ENCODE assay signal across 1 cellular context in the genomic region with DNA sequence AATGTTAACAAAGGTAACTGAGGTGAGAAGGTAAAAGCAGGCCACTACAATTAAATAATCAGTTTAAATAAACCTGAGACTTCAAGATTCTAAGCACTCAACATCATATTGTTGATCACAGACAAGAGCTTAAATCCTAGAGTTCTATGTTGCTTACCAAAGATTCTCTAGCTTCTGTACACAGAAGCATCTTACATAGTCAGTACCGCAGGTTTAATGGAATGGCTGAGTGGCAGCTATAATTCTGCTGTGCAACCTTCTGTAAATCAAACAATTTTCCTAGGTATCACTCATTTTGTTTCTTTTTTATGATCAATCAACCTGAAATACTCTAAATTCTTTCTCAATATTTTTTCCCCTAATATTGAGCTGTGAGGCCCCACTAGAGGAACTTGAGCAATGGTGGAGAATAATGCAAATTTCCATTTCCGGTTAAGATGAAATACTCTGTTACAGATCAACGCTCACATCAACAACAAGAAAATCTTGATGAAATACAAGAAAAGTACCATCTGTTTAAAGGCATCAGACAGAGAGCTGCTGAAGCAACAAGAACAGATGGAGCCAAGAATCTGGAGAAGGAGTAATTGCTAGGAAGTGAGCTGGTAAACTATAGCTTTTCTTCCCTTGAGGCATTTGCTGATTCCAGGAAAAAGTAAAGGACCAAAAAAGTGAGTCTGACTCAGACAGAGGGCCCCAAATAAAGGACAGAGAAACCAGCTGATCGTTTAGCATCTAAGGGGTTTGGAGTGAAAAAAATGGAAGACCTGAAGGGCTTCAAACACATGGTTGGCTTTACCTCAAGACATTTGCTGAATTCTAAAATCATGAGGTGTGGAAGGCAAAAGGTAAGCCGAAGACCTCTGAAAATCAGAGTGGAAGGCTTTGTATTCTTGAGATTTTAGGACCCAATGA.
A peak's percentile ranks its signal among the peaks of the same experiment; 100 is the strongest.
TF ChIP-seq lines count a peak whose summit lies in the region.

No MANE protein-coding gene starts in this region.

TF ChIP-seq in GM12878, 131 proteins besides CTCF, POLR2A, EP300 and RAD21:
- peak; percentile 77; the same call in 1 of the 3 replicates for TF ChIP-seq POU2F2 (IDR thresholded peaks at IDR 0.05; ENCODE audit: borderline replicate concordance, low read depth, low read length)
- TF ChIP-seq ZNF207 (IDR thresholded peaks at IDR 0.05; ENCODE audit: borderline replicate concordance), result no peak
- no peak for TF ChIP-seq CBFB (IDR thresholded peaks at IDR 0.05; ENCODE audit: low read depth)
- peak; percentile 36; the same call in 1 of the 2 replicates for TF ChIP-seq NFIC (IDR thresholded peaks at IDR 0.05; ENCODE audit: low read depth, low read length)
- TF ChIP-seq IKZF1 (conservative IDR thresholded peaks at IDR 0.05), result no peak
- TF ChIP-seq MTA3 (IDR thresholded peaks at IDR 0.05; ENCODE audit: borderline replicate concordance, low read length), result no peak
- TF ChIP-seq ZNF217 (IDR thresholded peaks at IDR 0.05), result no peak
- no peak for TF ChIP-seq SUZ12 (IDR thresholded peaks at IDR 0.05; ENCODE audit: unreplicated experiment)
- no peak for TF ChIP-seq EGR1 (IDR thresholded peaks at IDR 0.05; ENCODE audit: borderline replicate concordance in 1 of 2, low read depth in 2 of 2, low read length in 2 of 2)
- TF ChIP-seq, protein P1, sequence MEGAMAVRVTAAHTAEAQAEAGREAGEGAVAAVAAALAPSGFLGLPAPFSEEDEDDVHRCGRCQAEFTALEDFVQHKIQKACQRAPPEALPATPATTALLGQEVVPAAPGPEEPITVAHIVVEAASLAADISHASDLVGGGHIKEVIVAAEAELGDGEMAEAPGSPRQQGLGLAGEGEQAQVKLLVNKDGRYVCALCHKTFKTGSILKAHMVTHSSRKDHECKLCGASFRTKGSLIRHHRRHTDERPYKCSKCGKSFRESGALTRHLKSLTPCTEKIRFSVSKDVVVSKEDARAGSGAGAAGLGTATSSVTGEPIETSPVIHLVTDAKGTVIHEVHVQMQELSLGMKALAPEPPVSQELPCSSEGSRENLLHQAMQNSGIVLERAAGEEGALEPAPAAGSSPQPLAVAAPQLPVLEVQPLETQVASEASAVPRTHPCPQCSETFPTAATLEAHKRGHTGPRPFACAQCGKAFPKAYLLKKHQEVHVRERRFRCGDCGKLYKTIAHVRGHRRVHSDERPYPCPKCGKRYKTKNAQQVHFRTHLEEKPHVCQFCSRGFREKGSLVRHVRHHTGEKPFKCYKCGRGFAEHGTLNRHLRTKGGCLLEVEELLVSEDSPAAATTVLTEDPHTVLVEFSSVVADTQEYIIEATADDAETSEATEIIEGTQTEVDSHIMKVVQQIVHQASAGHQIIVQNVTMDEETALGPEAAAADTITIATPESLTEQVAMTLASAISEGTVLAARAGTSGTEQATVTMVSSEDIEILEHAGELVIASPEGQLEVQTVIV (IDR thresholded peaks at IDR 0.05; ENCODE audit: borderline replicate concordance, partially characterized antibody), result no peak
- TF ChIP-seq, protein P2, sequence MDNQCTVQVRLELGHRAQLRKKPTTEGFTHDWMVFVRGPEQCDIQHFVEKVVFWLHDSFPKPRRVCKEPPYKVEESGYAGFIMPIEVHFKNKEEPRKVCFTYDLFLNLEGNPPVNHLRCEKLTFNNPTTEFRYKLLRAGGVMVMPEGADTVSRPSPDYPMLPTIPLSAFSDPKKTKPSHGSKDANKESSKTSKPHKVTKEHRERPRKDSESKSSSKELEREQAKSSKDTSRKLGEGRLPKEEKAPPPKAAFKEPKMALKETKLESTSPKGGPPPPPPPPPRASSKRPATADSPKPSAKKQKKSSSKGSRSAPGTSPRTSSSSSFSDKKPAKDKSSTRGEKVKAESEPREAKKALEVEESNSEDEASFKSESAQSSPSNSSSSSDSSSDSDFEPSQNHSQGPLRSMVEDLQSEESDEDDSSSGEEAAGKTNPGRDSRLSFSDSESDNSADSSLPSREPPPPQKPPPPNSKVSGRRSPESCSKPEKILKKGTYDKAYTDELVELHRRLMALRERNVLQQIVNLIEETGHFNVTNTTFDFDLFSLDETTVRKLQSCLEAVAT (IDR thresholded peaks at IDR 0.05), result no peak
- TF ChIP-seq GABPA (IDR thresholded peaks at IDR 0.05; ENCODE audit: low read depth), result 0 out of 2 replicates have a peak, but pooled peaks have one; percentile 40
- TF ChIP-seq IKZF2 (IDR thresholded peaks at IDR 0.05), result no peak
- no peak for TF ChIP-seq SMC3 (IDR thresholded peaks at IDR 0.05; ENCODE audit: borderline replicate concordance, low read length)
- TF ChIP-seq, protein P3, sequence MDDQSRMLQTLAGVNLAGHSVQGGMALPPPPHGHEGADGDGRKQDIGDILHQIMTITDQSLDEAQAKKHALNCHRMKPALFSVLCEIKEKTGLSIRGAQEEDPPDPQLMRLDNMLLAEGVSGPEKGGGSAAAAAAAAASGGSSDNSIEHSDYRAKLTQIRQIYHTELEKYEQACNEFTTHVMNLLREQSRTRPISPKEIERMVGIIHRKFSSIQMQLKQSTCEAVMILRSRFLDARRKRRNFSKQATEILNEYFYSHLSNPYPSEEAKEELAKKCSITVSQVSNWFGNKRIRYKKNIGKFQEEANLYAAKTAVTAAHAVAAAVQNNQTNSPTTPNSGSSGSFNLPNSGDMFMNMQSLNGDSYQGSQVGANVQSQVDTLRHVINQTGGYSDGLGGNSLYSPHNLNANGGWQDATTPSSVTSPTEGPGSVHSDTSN (IDR thresholded peaks at IDR 0.05; ENCODE audit: insufficient replicate concordance, low read depth, low read length), result no peak
- no peak for TF ChIP-seq EZH2 (IDR thresholded peaks at IDR 0.05; ENCODE audit: borderline replicate concordance, control insufficient read depth, low read depth, low read length)
- no peak for TF ChIP-seq ASH2L (IDR thresholded peaks at IDR 0.05; ENCODE audit: borderline replicate concordance, low read depth)
- TF ChIP-seq, protein P4, sequence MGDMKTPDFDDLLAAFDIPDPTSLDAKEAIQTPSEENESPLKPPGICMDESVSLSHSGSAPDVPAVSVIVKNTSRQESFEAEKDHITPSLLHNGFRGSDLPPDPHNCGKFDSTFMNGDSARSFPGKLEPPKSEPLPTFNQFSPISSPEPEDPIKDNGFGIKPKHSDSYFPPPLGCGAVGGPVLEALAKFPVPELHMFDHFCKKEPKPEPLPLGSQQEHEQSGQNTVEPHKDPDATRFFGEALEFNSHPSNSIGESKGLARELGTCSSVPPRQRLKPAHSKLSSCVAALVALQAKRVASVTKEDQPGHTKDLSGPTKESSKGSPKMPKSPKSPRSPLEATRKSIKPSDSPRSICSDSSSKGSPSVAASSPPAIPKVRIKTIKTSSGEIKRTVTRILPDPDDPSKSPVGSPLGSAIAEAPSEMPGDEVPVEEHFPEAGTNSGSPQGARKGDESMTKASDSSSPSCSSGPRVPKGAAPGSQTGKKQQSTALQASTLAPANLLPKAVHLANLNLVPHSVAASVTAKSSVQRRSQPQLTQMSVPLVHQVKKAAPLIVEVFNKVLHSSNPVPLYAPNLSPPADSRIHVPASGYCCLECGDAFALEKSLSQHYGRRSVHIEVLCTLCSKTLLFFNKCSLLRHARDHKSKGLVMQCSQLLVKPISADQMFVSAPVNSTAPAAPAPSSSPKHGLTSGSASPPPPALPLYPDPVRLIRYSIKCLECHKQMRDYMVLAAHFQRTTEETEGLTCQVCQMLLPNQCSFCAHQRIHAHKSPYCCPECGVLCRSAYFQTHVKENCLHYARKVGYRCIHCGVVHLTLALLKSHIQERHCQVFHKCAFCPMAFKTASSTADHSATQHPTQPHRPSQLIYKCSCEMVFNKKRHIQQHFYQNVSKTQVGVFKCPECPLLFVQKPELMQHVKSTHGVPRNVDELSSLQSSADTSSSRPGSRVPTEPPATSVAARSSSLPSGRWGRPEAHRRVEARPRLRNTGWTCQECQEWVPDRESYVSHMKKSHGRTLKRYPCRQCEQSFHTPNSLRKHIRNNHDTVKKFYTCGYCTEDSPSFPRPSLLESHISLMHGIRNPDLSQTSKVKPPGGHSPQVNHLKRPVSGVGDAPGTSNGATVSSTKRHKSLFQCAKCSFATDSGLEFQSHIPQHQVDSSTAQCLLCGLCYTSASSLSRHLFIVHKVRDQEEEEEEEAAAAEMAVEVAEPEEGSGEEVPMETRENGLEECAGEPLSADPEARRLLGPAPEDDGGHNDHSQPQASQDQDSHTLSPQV (IDR thresholded peaks at IDR 0.05), result no peak
- TF ChIP-seq, protein P5, sequence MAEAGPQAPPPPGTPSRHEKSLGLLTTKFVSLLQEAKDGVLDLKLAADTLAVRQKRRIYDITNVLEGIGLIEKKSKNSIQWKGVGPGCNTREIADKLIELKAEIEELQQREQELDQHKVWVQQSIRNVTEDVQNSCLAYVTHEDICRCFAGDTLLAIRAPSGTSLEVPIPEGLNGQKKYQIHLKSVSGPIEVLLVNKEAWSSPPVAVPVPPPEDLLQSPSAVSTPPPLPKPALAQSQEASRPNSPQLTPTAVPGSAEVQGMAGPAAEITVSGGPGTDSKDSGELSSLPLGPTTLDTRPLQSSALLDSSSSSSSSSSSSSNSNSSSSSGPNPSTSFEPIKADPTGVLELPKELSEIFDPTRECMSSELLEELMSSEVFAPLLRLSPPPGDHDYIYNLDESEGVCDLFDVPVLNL (IDR thresholded peaks at IDR 0.05; ENCODE audit: low read depth, low read length), result no peak
- no peak for TF ChIP-seq HDGF (IDR thresholded peaks at IDR 0.05)
- TF ChIP-seq LARP7 (IDR thresholded peaks at IDR 0.05), result no peak
- TF ChIP-seq, protein P6, sequence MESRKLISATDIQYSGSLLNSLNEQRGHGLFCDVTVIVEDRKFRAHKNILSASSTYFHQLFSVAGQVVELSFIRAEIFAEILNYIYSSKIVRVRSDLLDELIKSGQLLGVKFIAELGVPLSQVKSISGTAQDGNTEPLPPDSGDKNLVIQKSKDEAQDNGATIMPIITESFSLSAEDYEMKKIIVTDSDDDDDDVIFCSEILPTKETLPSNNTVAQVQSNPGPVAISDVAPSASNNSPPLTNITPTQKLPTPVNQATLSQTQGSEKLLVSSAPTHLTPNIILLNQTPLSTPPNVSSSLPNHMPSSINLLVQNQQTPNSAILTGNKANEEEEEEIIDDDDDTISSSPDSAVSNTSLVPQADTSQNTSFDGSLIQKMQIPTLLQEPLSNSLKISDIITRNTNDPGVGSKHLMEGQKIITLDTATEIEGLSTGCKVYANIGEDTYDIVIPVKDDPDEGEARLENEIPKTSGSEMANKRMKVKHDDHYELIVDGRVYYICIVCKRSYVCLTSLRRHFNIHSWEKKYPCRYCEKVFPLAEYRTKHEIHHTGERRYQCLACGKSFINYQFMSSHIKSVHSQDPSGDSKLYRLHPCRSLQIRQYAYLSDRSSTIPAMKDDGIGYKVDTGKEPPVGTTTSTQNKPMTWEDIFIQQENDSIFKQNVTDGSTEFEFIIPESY (IDR thresholded peaks at IDR 0.05), result no peak
- TF ChIP-seq BHLHE40 (IDR thresholded peaks at IDR 0.05; ENCODE audit: borderline replicate concordance in 1 of 2, low read depth in 2 of 2, low read length in 1 of 2), result no peak
- no peak for TF ChIP-seq CEBPB (IDR thresholded peaks at IDR 0.05; ENCODE audit: borderline replicate concordance in 1 of 2, low read depth in 2 of 2, low read length in 2 of 2)
- TF ChIP-seq, protein P7, sequence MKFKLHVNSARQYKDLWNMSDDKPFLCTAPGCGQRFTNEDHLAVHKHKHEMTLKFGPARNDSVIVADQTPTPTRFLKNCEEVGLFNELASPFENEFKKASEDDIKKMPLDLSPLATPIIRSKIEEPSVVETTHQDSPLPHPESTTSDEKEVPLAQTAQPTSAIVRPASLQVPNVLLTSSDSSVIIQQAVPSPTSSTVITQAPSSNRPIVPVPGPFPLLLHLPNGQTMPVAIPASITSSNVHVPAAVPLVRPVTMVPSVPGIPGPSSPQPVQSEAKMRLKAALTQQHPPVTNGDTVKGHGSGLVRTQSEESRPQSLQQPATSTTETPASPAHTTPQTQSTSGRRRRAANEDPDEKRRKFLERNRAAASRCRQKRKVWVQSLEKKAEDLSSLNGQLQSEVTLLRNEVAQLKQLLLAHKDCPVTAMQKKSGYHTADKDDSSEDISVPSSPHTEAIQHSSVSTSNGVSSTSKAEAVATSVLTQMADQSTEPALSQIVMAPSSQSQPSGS (IDR thresholded peaks at IDR 0.05; ENCODE audit: low read length), result no peak
- TF ChIP-seq POLR2AphosphoS5 (IDR thresholded peaks at IDR 0.05; ENCODE audit: low read length), result no peak
- no peak for TF ChIP-seq EED (IDR thresholded peaks at IDR 0.05; ENCODE audit: low read depth)
- no peak for TF ChIP-seq RB1 (IDR thresholded peaks at IDR 0.05; ENCODE audit: borderline replicate concordance)
- TF ChIP-seq TAF1 (IDR thresholded peaks at IDR 0.05; ENCODE audit: borderline replicate concordance, low read depth, low read length), result no peak
- no peak for TF ChIP-seq WRNIP1 (IDR thresholded peaks at IDR 0.05; ENCODE audit: borderline replicate concordance, low read depth, low read length)
- TF ChIP-seq CBX5 (IDR thresholded peaks at IDR 0.05; ENCODE audit: low read depth), result peak; percentile 80; the same call in 1 of the 2 replicates
- no peak for TF ChIP-seq RELA (IDR thresholded peaks at IDR 0.05; ENCODE audit: borderline replicate concordance, partially characterized antibody)
- TF ChIP-seq RBBP5 (conservative IDR thresholded peaks at IDR 0.05), result no peak
- no peak for TF ChIP-seq TARDBP (IDR thresholded peaks at IDR 0.05; ENCODE audit: borderline replicate concordance)
- TF ChIP-seq ZNF24 (IDR thresholded peaks at IDR 0.05), result no peak
- TF ChIP-seq, protein P8, sequence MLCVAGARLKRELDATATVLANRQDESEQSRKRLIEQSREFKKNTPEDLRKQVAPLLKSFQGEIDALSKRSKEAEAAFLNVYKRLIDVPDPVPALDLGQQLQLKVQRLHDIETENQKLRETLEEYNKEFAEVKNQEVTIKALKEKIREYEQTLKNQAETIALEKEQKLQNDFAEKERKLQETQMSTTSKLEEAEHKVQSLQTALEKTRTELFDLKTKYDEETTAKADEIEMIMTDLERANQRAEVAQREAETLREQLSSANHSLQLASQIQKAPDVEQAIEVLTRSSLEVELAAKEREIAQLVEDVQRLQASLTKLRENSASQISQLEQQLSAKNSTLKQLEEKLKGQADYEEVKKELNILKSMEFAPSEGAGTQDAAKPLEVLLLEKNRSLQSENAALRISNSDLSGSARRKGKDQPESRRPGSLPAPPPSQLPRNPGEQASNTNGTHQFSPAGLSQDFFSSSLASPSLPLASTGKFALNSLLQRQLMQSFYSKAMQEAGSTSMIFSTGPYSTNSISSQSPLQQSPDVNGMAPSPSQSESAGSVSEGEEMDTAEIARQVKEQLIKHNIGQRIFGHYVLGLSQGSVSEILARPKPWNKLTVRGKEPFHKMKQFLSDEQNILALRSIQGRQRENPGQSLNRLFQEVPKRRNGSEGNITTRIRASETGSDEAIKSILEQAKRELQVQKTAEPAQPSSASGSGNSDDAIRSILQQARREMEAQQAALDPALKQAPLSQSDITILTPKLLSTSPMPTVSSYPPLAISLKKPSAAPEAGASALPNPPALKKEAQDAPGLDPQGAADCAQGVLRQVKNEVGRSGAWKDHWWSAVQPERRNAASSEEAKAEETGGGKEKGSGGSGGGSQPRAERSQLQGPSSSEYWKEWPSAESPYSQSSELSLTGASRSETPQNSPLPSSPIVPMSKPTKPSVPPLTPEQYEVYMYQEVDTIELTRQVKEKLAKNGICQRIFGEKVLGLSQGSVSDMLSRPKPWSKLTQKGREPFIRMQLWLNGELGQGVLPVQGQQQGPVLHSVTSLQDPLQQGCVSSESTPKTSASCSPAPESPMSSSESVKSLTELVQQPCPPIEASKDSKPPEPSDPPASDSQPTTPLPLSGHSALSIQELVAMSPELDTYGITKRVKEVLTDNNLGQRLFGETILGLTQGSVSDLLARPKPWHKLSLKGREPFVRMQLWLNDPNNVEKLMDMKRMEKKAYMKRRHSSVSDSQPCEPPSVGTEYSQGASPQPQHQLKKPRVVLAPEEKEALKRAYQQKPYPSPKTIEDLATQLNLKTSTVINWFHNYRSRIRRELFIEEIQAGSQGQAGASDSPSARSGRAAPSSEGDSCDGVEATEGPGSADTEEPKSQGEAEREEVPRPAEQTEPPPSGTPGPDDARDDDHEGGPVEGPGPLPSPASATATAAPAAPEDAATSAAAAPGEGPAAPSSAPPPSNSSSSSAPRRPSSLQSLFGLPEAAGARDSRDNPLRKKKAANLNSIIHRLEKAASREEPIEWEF (IDR thresholded peaks at IDR 0.05; ENCODE audit: insufficient replicate concordance, low read depth, low read length), result peak; percentile 56
- TF ChIP-seq PAX5 (IDR thresholded peaks at IDR 0.05; ENCODE audit: borderline replicate concordance, low read depth, low read length), result no peak
TF ChIP-seq in GM12878: peak in this region for 5.
